1 cellular context compared by ENCODE assay signal in the genomic region with DNA sequence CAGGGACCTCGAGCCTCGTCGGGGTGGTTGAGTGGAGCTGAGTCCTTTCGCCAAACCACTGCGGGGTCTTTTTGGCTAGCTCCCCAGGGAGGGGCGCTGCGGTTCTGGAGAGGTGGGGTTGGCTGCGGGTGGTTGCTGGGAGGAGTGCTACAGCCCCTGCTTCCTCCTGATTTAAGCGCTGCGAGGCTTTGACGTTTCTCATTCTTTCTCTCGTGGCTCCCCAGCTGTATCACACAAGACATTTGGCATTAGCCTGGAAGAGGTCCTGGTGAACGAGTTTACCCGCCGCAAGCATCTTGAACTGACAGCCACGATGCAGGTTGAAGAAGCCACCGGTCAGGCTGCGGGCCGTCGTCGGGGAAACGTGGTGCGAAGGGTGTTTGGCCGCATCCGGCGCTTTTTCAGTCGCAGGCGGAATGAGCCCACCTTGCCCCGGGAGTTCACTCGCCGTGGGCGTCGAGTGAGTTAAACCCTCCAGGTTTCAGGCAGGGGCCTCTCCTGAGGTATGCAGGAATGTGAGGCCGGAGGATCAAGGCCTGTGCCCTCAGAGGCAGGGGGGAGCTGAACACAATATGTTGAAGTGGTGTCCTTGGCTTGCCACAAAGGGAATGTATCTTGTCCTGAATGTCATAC.
TF ChIP-seq lines count a peak whose summit lies in the region.

No MANE protein-coding gene starts in this region.

TF ChIP-seq in HepG2, 621 proteins besides CTCF, POLR2A, EP300 and RAD21:
- TF ChIP-seq MED1 (CRISPR knock-in tag; IDR thresholded peaks at IDR 0.05) (no peak), ARNT2 (CRISPR knock-in tag; IDR thresholded peaks at IDR 0.05; ENCODE audit: low read depth) (no peak), MZF1 (CRISPR knock-in tag; IDR thresholded peaks at IDR 0.05; ENCODE audit: borderline replicate concordance) (no peak), BORCS8-MEF2B (CRISPR knock-in tag; IDR thresholded peaks at IDR 0.05) (no peak), ZFP36L1 (CRISPR knock-in tag; IDR thresholded peaks at IDR 0.05) (no peak), ARNTL (CRISPR knock-in tag; IDR thresholded peaks at IDR 0.05) (no peak), ESRRA (CRISPR knock-in tag; IDR thresholded peaks at IDR 0.05; ENCODE audit: low read depth) (no peak), ZIK1 (CRISPR knock-in tag; IDR thresholded peaks at IDR 0.05; ENCODE audit: borderline replicate concordance, low read depth) (no peak)
TF ChIP-seq in HepG2: peak in this region for 0.
